Comparison of ENCODE assay signal across 18 cellular contexts in genomic region chr2:189566046-189566445, GRCh38. TPM values are rescaled to one million over a fixed set of nuclear protein-coding genes. Genes with fewer than 3 reads are reported as not detected.
DNase-seq lines count a peak whose midpoint lies in the region; ATAC-seq and TF ChIP-seq lines count a peak whose summit lies in the region.
"Had no signal": no experiment of that assay in that cellular context is flagged by ENCODE, and none has a peak within 500 bp of the region (broad histone marks: within the 10 kb centered on the region; RNA-seq: fewer than 3 reads in every experiment).

No MANE protein-coding gene starts in this region.

- no peak for TF ChIP-seq EP300 in ovary (IDR thresholded peaks at IDR 0.05)

- H3K4me3 Mint-ChIP-seq in Caco-2 (ENCODE audit: unreplicated experiment): no peak overlapping the region
- H3K4me3 Mint-ChIP-seq: activated T-helper 1 cell treated with anti-CD3 and anti-CD28 coated beads, Interleukin-12 subunit alpha, Interleukin-12 subunit beta, Interleukin-2, Interleukin-4 antibody, amounts not matched to agents 30 ng/mL and 10 ng/mL and 1 ng/mL, durations not matched to agents 14 hours and 24 hours and 36 hours; GM23338; stimulated activated naive CD8-positive, alpha-beta T cell treated with anti-CD3 and anti-CD28 coated beads, Interleukin-15, Interleukin-2, amounts not matched to agents 100 ng/mL and 50 ng/mL, for 24 hours had no signal

- peak; percentile 55 for DNase-seq in choroid plexus epithelial cell (ENCODE audit: low read depth)
- DNase-seq in right cardiac atrium: no peak
- no peak for DNase-seq in Caco-2
- no peak for DNase-seq in ovary
- no peak for DNase-seq in stimulated activated CD4-positive, alpha-beta T cell treated with anti-CD3 and anti-CD28 coated beads, Interleukin-15, amount 100 ng/mL, for 24 hours
- DNase-seq in DMS114 treated with DMSO at 0.1 percent for 48 hours (lab: John Stamatoyannopoulos, UW; ENCODE audit: unreplicated experiment): no peak
- DNase-seq: activated CD4-positive, alpha-beta T cell treated with anti-CD3 and anti-CD28 coated beads, Interleukin-2, amount 50 U/mL, for 4 hours; amniotic stem cell; effector CD4-positive, alpha-beta T cell; islet precursor cell; NCI-H1105 treated with DMSO at 0.1 percent for 48 hours; NCI-H345 had no signal

- H3K9me3 ChIP-seq in HEK293 (ENCODE audit: control insufficient read depth, insufficient read depth, low read depth, low read length) (no peaks in the 10 kb centered on the region), right cardiac atrium (ENCODE audit: control insufficient read depth, low read length) (no peaks in the 10 kb centered on the region), skeletal muscle tissue (ENCODE audit: control insufficient read depth in 3 of 3, low read length in 3 of 3) (no peaks in the 10 kb centered on the region), Caco-2 (no peaks in the 10 kb centered on the region), ovary (no peaks in the 10 kb centered on the region)

- no TSS peak for BruUV-seq in Caco-2 (replicated peaks; lab: Mats Ljungman, UMichigan)

- 37% methylated on average over 3 of the region's 3 CpGs for WGBS in right cardiac atrium
- WGBS in ovary, 3 donors: 33 to 42% (median 41%) methylated on average over 3 of the region's 3 CpGs

- H3K4me3 ChIP-seq in HEK293 (ENCODE audit: low read depth, low read length) (no peak overlapping the region), choroid plexus epithelial cell (ENCODE audit: low read depth, low read length) (no peak overlapping the region), right cardiac atrium (ENCODE audit: low read length) (no peak overlapping the region), skeletal muscle tissue (ENCODE audit: low read length in 3 of 3) (no peak overlapping the region), Caco-2 (ENCODE audit: low read depth, low read length) (no peak overlapping the region), ovary (no peak overlapping the region)
- H3K4me3 ChIP-seq: GM23338, SK-N-MC had no signal

- H3K9ac ChIP-seq in skeletal muscle tissue (ENCODE audit: low read depth in 1 of 3, low read length in 3 of 3): no peak overlapping the region

- H3K27ac ChIP-seq in HEK293 (ENCODE audit: extremely low read depth, low read depth, low read length) (no peak overlapping the region), right cardiac atrium (ENCODE audit: low read length) (no peak overlapping the region), skeletal muscle tissue (ENCODE audit: low read depth, low read length) (peak overlapping the region; percentile 38), ovary (peak overlapping the region in 1 of 2 donors; percentile 54)
- H3K27ac ChIP-seq: SK-N-MC had no signal

- TF ChIP-seq POLR2A in ovary (IDR thresholded peaks at IDR 0.05): no peak

- peaks cover 70% of the 10 kb centered on the region for H3K36me3 Mint-ChIP-seq in Caco-2 (ENCODE audit: insufficient read depth, unreplicated experiment)

- TF ChIP-seq CTCF in HEK293 (tag by site-specific recombination; IDR thresholded peaks at IDR 0.05): no peak
- no peak for TF ChIP-seq CTCF in choroid plexus epithelial cell (conservative IDR thresholded peaks at IDR 0.05; ENCODE audit: low read depth, low read length)
- no peak for TF ChIP-seq CTCF in Caco-2 (IDR thresholded peaks at IDR 0.05; ENCODE audit: insufficient read depth in 1 of 2, low read depth in 1 of 2, low read length in 1 of 2, severe bottlenecking in 1 of 2, unreplicated experiment in 1 of 2)
- no peak for TF ChIP-seq CTCF in ovary (IDR thresholded peaks at IDR 0.05)

- H3K27me3 ChIP-seq in right cardiac atrium (ENCODE audit: control insufficient read depth, insufficient read depth) (no peaks in the 10 kb centered on the region), skeletal muscle tissue (ENCODE audit: control insufficient read depth in 3 of 3, insufficient read depth in 3 of 3, low read length in 3 of 3) (no peaks in the 10 kb centered on the region), Caco-2 (replicated peaks; ENCODE audit: control insufficient read depth, insufficient read depth, low read length) (no peaks in the 10 kb centered on the region), ovary (no peaks in the 10 kb centered on the region)

- ATAC-seq in right cardiac atrium: peak; percentile 77 to 94
- ATAC-seq: GM23338 had no signal

- H3K9me3 Mint-ChIP-seq in Caco-2 (ENCODE audit: unreplicated experiment): no peaks in the 10 kb centered on the region
- H3K9me3 Mint-ChIP-seq: activated T-helper 1 cell treated with anti-CD3 and anti-CD28 coated beads, Interleukin-12 subunit alpha, Interleukin-12 subunit beta, Interleukin-2, Interleukin-4 antibody, amounts not matched to agents 30 ng/mL and 10 ng/mL and 1 ng/mL, durations not matched to agents 14 hours and 24 hours and 36 hours; GM23338; stimulated activated naive CD8-positive, alpha-beta T cell treated with anti-CD3 and anti-CD28 coated beads, Interleukin-15, Interleukin-2, amounts not matched to agents 100 ng/mL and 50 ng/mL, for 24 hours had no signal

- H3K4me1 ChIP-seq in HEK293 (ENCODE audit: control insufficient read depth, insufficient read depth, low read length) (no peaks in the 10 kb centered on the region), right cardiac atrium (ENCODE audit: control insufficient read depth, insufficient read depth, low read length) (peaks cover 6% of the 10 kb centered on the region), skeletal muscle tissue (ENCODE audit: control insufficient read depth in 3 of 3, insufficient read depth in 3 of 3, low read length in 3 of 3) (peaks cover 8 to 27% (median 25%) of the 10 kb centered on the region in 3 donors), Caco-2 (peaks cover 10% of the 10 kb centered on the region), ovary (ENCODE audit: insufficient read depth) (peaks cover 26% of the 10 kb centered on the region)

- H3K27ac Mint-ChIP-seq in Caco-2 (ENCODE audit: unreplicated experiment): no peak overlapping the region
- H3K27ac Mint-ChIP-seq: activated T-helper 1 cell treated with anti-CD3 and anti-CD28 coated beads, Interleukin-12 subunit alpha, Interleukin-12 subunit beta, Interleukin-2, Interleukin-4 antibody, amounts not matched to agents 30 ng/mL and 10 ng/mL and 1 ng/mL, durations not matched to agents 14 hours and 24 hours and 36 hours; GM23338; stimulated activated naive CD8-positive, alpha-beta T cell treated with anti-CD3 and anti-CD28 coated beads, Interleukin-15, Interleukin-2, amounts not matched to agents 100 ng/mL and 50 ng/mL, for 24 hours had no signal

- intact Hi-C loops in right cardiac atrium (cut with DNase I) (loop anchor here in 1 of 4 donors (10.0 kb wide), 1 partner anchor 91 kb away; no protein-coding TSS in a partner anchor), Caco-2 (cut with micrococcal nuclease; ENCODE audit: unreplicated experiment) (no loop called here), ovary (cut with DNase I) (loop anchor here in 2 of 4 donors (10.0 kb wide), 2 partner anchors 61 to 519 kb away; no protein-coding TSS in a partner anchor)

- H3K27me3 Mint-ChIP-seq in Caco-2 (ENCODE audit: insufficient read depth, unreplicated experiment): no peaks in the 10 kb centered on the region
- H3K27me3 Mint-ChIP-seq: stimulated activated naive CD8-positive, alpha-beta T cell treated with anti-CD3 and anti-CD28 coated beads, Interleukin-15, Interleukin-2, amounts not matched to agents 100 ng/mL and 50 ng/mL, for 24 hours had no signal

- CTCF ChIA-PET in HEK293 (lab: Yijun Ruan, JAX): no interaction called here
- CTCF ChIA-PET in Caco-2 (lab: Charles Lee): no interaction called here

- POLR2A ChIA-PET in HEK293 (lab: Yijun Ruan, JAX): interaction anchor here (0.6 kb wide), 1 partner anchor 425 kb away, joined by 3 read pairs; no protein-coding TSS in a partner anchor
- POLR2A ChIA-PET in Caco-2 (lab: Charles Lee): no interaction called here

- peaks cover 7% of the 10 kb centered on the region for H3K4me1 Mint-ChIP-seq in Caco-2 (ENCODE audit: low read depth, unreplicated experiment)
- H3K4me1 Mint-ChIP-seq: GM23338 had no signal

- H3K36me3 ChIP-seq in HEK293 (ENCODE audit: control insufficient read depth in 2 of 2, insufficient read depth in 1 of 2, low read length in 2 of 2): peaks cover 6 to 58% of the 10 kb centered on the region in 2 experiments; a peak in 2 of 3 replicates
- H3K36me3 ChIP-seq in skeletal muscle tissue (ENCODE audit: control insufficient read depth in 3 of 3, insufficient read depth in 3 of 3, low read length in 3 of 3): peaks cover 25 to 58% (median 49%) of the 10 kb centered on the region in 3 donors
- H3K36me3 ChIP-seq in Caco-2 (ENCODE audit: control insufficient read depth, insufficient read depth, low read length): peaks cover 5% of the 10 kb centered on the region
- no peaks in the 10 kb centered on the region for H3K36me3 ChIP-seq in ovary

TF ChIP-seq in HEK293, 187 proteins besides CTCF, POLR2A, EP300 and RAD21:
- TF ChIP-seq ZNF623 (tag by site-specific recombination; IDR thresholded peaks at IDR 0.05) (no peak), FEZF1 (tag by site-specific recombination; IDR thresholded peaks at IDR 0.05) (peak; percentile 40; the same call in 1 of the 2 replicates)
TF ChIP-seq in HEK293: peak in this region for 1.

RNA-seq across cellular contexts. Expression of gene SLC40A1, which starts 14.5 kb away (rescaled TPM):
- total RNA-seq in right cardiac atrium (10 to 100 TPM; 50.5 to 86.9 (median 73.9) TPM), skeletal muscle tissue (97.6 TPM), Caco-2 (2022) (78.1 and 109 TPM in 2 replicates), ovary (100 to 1,000 TPM; 243 to 515 (median 365) TPM)
- polyA plus RNA-seq in right cardiac atrium (32.2 TPM), ovary (100 to 1,000 TPM; 288 to 361 TPM)
- total RNA-seq: GM23338 had no signal
